In the genomic region with DNA sequence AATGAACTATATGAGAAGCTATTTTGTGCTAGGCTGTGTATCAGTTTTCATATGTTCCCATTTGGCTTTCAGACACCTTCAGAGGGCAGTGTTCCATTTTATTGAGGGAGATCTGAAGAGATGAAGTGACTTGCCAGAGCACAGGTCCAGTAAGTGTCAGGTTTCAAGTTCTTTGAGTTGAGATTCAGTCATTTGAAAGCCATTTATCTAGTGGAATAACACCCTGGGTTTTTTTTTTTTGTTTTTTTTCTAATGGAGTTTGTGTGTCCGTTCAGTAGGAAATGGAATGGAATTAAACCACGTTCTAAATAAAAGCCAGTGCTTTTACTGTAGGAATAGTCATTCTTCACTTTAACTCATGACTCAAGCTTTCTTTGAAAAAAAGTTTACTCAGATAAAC, we compare ENCODE assay signal across 10 cellular contexts.
DNase-seq lines count a peak whose midpoint lies in the region; ATAC-seq, FAIRE-seq and TF ChIP-seq lines count a peak whose summit lies in the region.
"Had no signal": no experiment of that assay in that cellular context is flagged by ENCODE, and none has a peak within 500 bp of the region (broad histone marks: within the 10 kb centered on the region; RNA-seq: fewer than 3 reads in every experiment).

No MANE protein-coding gene starts in this region.

- H3K4me2 ChIP-seq in endothelial cell of umbilical vein (ENCODE audit: insufficient read depth, low read length) = no peak overlapping the region

- CTCF ChIA-PET in HEK293 (lab: Yijun Ruan, JAX) (interaction anchor here (0.6 to 1.4 kb wide), 3 partner anchors 488 to 709 kb away, joined by 3 read pairs; no protein-coding TSS in a partner anchor), endothelial cell of umbilical vein (lab: Charles Lee) (interaction anchor here (0.8 to 2.8 kb wide), 2 partner anchors 9 to 13 kb away, joined by 3 to 16 read pairs; no protein-coding TSS in a partner anchor)

- TF ChIP-seq POLR2A in endothelial cell of umbilical vein (IDR thresholded peaks at IDR 0.05; ENCODE audit: low read depth, low read length) (no peak), uterus (IDR thresholded peaks at IDR 0.05) (no peak)

- H3K9me3 ChIP-seq in HEK293 (ENCODE audit: control insufficient read depth, insufficient read depth, low read depth, low read length) = no peaks in the 10 kb centered on the region
- H3K9me3 ChIP-seq in endothelial cell of umbilical vein (replicated peaks; ENCODE audit: control insufficient read depth, insufficient read depth, low read length) = no peaks in the 10 kb centered on the region
- no peaks in the 10 kb centered on the region for H3K9me3 ChIP-seq in uterus

- dilution Hi-C loops in endothelial cell of umbilical vein (cut with MboI; ENCODE audit: extremely low pct_ligation_motif_present, low sequenced_read_pairs) = no loop called here

- ATAC-seq in esophagus mucosa = no peak

- H3K9ac ChIP-seq in endothelial cell of umbilical vein (replicated peaks; ENCODE audit: extremely low read depth, insufficient read depth, low read length) = no peak overlapping the region

- H3K4me3 ChIP-seq in HEK293 (ENCODE audit: low read depth, low read length) (no peak overlapping the region), endothelial cell of umbilical vein (replicated peaks in 1 of 3; ENCODE audit: insufficient read depth in 1 of 3, low read depth in 1 of 3, low read length in 3 of 3) (no peak overlapping the region), uterus (no peak overlapping the region)

- H3K36me3 ChIP-seq in HEK293 (ENCODE audit: control insufficient read depth in 2 of 2, insufficient read depth in 1 of 2, low read length in 2 of 2) (no peaks in the 10 kb centered on the region), endothelial cell of umbilical vein (ENCODE audit: control insufficient read depth in 2 of 2, extremely low read depth in 1 of 2, insufficient read depth in 2 of 2, low read length in 2 of 2) (no peaks in the 10 kb centered on the region), uterus (no peaks in the 10 kb centered on the region)

- H3K27me3 ChIP-seq in endothelial cell of umbilical vein (ENCODE audit: control insufficient read depth in 2 of 2, insufficient read depth in 2 of 2, low read length in 2 of 2) (no peaks in the 10 kb centered on the region), uterus (no peaks in the 10 kb centered on the region)

- FAIRE-seq in endothelial cell of umbilical vein (lab: Jason Lieb, UNC) = no peak

- no TSS peak for BruUV-seq in endothelial cell of umbilical vein (replicated peaks; lab: Mats Ljungman, UMichigan)

- H4K20me1 ChIP-seq in endothelial cell of umbilical vein (replicated peaks; ENCODE audit: control insufficient read depth, extremely low read depth, insufficient read depth, low read length) = no peaks in the 10 kb centered on the region

- TF ChIP-seq CTCF in HEK293 (tag by site-specific recombination; IDR thresholded peaks at IDR 0.05) (peak; percentile 24; the same call in 1 of the 2 replicates), endothelial cell of umbilical vein (IDR thresholded peaks at IDR 0.05; ENCODE audit: extremely low read depth in 1 of 2, insufficient read depth in 1 of 2, low read depth in 1 of 2, low read length in 2 of 2) (no peak), uterus (IDR thresholded peaks at IDR 0.05) (no peak)

- intact Hi-C loops in endothelial cell of umbilical vein (cut with micrococcal nuclease) = no loop called here
- intact Hi-C loops in uterus (cut with DNase I; ENCODE audit: low total_unique reads) = no loop called here

- no peak overlapping the region for H2AFZ ChIP-seq in endothelial cell of umbilical vein (ENCODE audit: low read depth, low read length)

- POLR2A ChIA-PET in HEK293 (lab: Yijun Ruan, JAX) = no interaction called here
- POLR2A ChIA-PET in endothelial cell of umbilical vein (lab: Charles Lee) = no interaction called here

- H3K4me1 ChIP-seq in HEK293 (ENCODE audit: control insufficient read depth, insufficient read depth, low read length) (no peaks in the 10 kb centered on the region), endothelial cell of umbilical vein (ENCODE audit: control insufficient read depth, extremely low read depth, insufficient read depth, low read length) (no peaks in the 10 kb centered on the region), uterus (no peaks in the 10 kb centered on the region)

- no peak overlapping the region for H3K27ac ChIP-seq in HEK293 (ENCODE audit: extremely low read depth, low read depth, low read length)
- no peak overlapping the region for H3K27ac ChIP-seq in endothelial cell of umbilical vein (ENCODE audit: insufficient read depth, low read depth, low read length)
- no peak overlapping the region for H3K27ac ChIP-seq in uterus

- H3K79me2 ChIP-seq in endothelial cell of umbilical vein (ENCODE audit: control insufficient read depth, insufficient read depth, low read length) = no peaks in the 10 kb centered on the region

- no peaks in the 10 kb centered on the region for H3K9me1 ChIP-seq in endothelial cell of umbilical vein (replicated peaks; ENCODE audit: control insufficient read depth, extremely low read depth, insufficient read depth, low read length)

- DNase-seq in NCI-H510A (lab: John Stamatoyannopoulos, UW) = peak; percentile 32
- DNase-seq in endothelial cell of umbilical vein (ENCODE audit: low read depth, low spot score) = peak; percentile 6
- DNase-seq in renal cortical epithelial cell (ENCODE audit: low read depth) = peak; percentile 61
- DNase-seq in NCI-H226 = no peak
- DNase-seq in uterus = no peak
- DNase-seq: activated B cell treated with CpG ODN at 0.5 μM for 24 hours; activated naive CD4-positive, alpha-beta T cell treated with Interleukin-2 at 50 U/mL for 16 hours; left cardiac atrium had no signal

TF ChIP-seq in HEK293, 187 proteins besides CTCF, POLR2A, EP300 and RAD21 (continues in another document):
- TF ChIP-seq ZIC2 (tag by site-specific recombination; IDR thresholded peaks at IDR 0.05) (no peak), TRIM28 (IDR thresholded peaks at IDR 0.05; ENCODE audit: borderline replicate concordance, low read length) (peak; percentile 84; the same call in 1 of the 2 replicates), FEZF1 (tag by site-specific recombination; IDR thresholded peaks at IDR 0.05) (peak; percentile 40; the same call in 1 of the 2 replicates), ZNF146 (tag by site-specific recombination; IDR thresholded peaks at IDR 0.05) (no peak), HOXC10 (CRISPR knock-in tag; IDR thresholded peaks at IDR 0.05) (no peak)
- TF ChIP-seq, protein P1, sequence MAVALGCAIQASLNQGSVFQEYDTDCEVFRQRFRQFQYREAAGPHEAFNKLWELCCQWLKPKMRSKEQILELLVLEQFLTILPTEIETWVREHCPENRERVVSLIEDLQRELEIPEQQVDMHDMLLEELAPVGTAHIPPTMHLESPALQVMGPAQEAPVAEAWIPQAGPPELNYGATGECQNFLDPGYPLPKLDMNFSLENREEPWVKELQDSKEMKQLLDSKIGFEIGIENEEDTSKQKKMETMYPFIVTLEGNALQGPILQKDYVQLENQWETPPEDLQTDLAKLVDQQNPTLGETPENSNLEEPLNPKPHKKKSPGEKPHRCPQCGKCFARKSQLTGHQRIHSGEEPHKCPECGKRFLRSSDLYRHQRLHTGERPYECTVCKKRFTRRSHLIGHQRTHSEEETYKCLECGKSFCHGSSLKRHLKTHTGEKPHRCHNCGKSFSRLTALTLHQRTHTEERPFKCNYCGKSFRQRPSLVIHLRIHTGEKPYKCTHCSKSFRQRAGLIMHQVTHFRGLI (tag by site-specific recombination; IDR thresholded peaks at IDR 0.05) = no peak
- TF ChIP-seq, protein P2, sequence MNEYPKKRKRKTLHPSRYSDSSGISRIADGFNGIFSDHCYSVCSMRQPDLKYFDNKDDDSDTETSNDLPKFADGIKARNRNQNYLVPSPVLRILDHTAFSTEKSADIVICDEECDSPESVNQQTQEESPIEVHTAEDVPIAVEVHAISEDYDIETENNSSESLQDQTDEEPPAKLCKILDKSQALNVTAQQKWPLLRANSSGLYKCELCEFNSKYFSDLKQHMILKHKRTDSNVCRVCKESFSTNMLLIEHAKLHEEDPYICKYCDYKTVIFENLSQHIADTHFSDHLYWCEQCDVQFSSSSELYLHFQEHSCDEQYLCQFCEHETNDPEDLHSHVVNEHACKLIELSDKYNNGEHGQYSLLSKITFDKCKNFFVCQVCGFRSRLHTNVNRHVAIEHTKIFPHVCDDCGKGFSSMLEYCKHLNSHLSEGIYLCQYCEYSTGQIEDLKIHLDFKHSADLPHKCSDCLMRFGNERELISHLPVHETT (tag by site-specific recombination; IDR thresholded peaks at IDR 0.05) = no peak

TF ChIP-seq in endothelial cell of umbilical vein, 7 proteins besides CTCF, POLR2A, EP300 and RAD21:
- TF ChIP-seq JUN (IDR thresholded peaks at IDR 0.05; ENCODE audit: borderline replicate concordance, insufficient read depth, insufficient read length, low read depth) (no peak), FOS (IDR thresholded peaks at IDR 0.05; ENCODE audit: borderline replicate concordance, insufficient read depth, low read length) (no peak), POLR2AphosphoS5 (IDR thresholded peaks at IDR 0.05; ENCODE audit: insufficient read depth, low read depth, low read length) (no peak), GATA2 (IDR thresholded peaks at IDR 0.05; ENCODE audit: insufficient read depth, insufficient read length, low read depth, low read length) (no peak), EZH2 (IDR thresholded peaks at IDR 0.05; ENCODE audit: borderline replicate concordance, low read depth, low read length, severe bottlenecking) (no peak), MYC (IDR thresholded peaks at IDR 0.05; ENCODE audit: low read depth, low read length) (no peak)
- TF ChIP-seq, protein P3, sequence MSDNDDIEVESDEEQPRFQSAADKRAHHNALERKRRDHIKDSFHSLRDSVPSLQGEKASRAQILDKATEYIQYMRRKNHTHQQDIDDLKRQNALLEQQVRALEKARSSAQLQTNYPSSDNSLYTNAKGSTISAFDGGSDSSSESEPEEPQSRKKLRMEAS (IDR thresholded peaks at IDR 0.05; ENCODE audit: insufficient read depth, insufficient read length) = no peak
TF ChIP-seq in endothelial cell of umbilical vein: peak in this region for 0.

Comparison
In these comparisons a context has a peak if more than half of its experiments do, and no peak if none do; other contexts are left out.
1. DNase-seq: peak in NCI-H510A (single experiment), endothelial cell of umbilical vein (single experiment) and renal cortical epithelial cell (single experiment); none in NCI-H226 (single experiment) and uterus (0 of 2).